ENCODE assay signal across 8 cellular contexts in genomic region chr1:27574871-27575831, GRCh38. TPM values are rescaled to one million over a fixed set of nuclear protein-coding genes. Genes with fewer than 3 reads are reported as not detected.
A peak's percentile ranks its signal among the peaks of the same experiment; 100 is the strongest.
DNase-seq lines count a peak whose midpoint lies in the region; ATAC-seq and TF ChIP-seq lines count a peak whose summit lies in the region.

No MANE protein-coding gene starts in this region.

- H3K27me3 Mint-ChIP-seq in osteocyte (ENCODE audit: unreplicated experiment) = no peaks in the 10 kb centered on the region
- H3K27me3 Mint-ChIP-seq in activated CD4-positive, alpha-beta memory T cell treated with anti-CD3 and anti-CD28 coated beads, Interleukin-2, amount 10 ng/mL, durations not matched to agents 7 days and 5 days = peaks cover 21% of the 10 kb centered on the region

- CTCF ChIA-PET in activated CD4-positive, alpha-beta memory T cell treated with anti-CD3 and anti-CD28 coated beads, Interleukin-2, amount 10 ng/mL, durations not matched to agents 7 days and 5 days (lab: Charles Lee) = interaction anchor here (3.7 kb wide), 1 partner anchor 18 kb away, joined by 12 read pairs; no protein-coding TSS in a partner anchor

- H3K4me3 Mint-ChIP-seq in osteocyte (ENCODE audit: unreplicated experiment) = peak overlapping the region; percentile 60
- H3K4me3 Mint-ChIP-seq in activated CD4-positive, alpha-beta memory T cell treated with anti-CD3 and anti-CD28 coated beads, Interleukin-2, amount 10 ng/mL, durations not matched to agents 7 days and 5 days = no peak overlapping the region

- POLR2A ChIA-PET in activated CD4-positive, alpha-beta memory T cell treated with anti-CD3 and anti-CD28 coated beads, Interleukin-2, amount 10 ng/mL, durations not matched to agents 7 days and 5 days (lab: Charles Lee) = interaction anchor here (1.6 kb wide), 1 partner anchor 85 kb away, joined by 3 read pairs; the partner anchor contains the start of gene WASF2

- peaks cover 83% of the 10 kb centered on the region for H3K4me1 Mint-ChIP-seq in osteocyte (ENCODE audit: unreplicated experiment)
- H3K4me1 Mint-ChIP-seq in activated CD4-positive, alpha-beta memory T cell treated with anti-CD3 and anti-CD28 coated beads, Interleukin-2, amount 10 ng/mL, durations not matched to agents 7 days and 5 days = peaks cover 10% of the 10 kb centered on the region

- peak; percentile 54 to 65 for DNase-seq in NCI-H2081 (lab: John Stamatoyannopoulos, UW)
- DNase-seq in NCI-H2081 treated with DMSO at 0.1 percent for 48 hours (lab: John Stamatoyannopoulos, UW) = no peak
- peak; percentile 38 for DNase-seq in T1000 (lab: John Stamatoyannopoulos, UW)
- peak; percentile 86 for DNase-seq in glomerular visceral epithelial cell (ENCODE audit: extremely low spot score)
- DNase-seq in osteocyte (ENCODE audit: extremely low spot score, unreplicated experiment) = peak; percentile 92
- DNase-seq in activated CD4-positive, alpha-beta memory T cell treated with anti-CD3 and anti-CD28 coated beads, Interleukin-2, amount 10 ng/mL, durations not matched to agents 7 days and 5 days = no peak

- H3K27ac Mint-ChIP-seq in osteocyte (ENCODE audit: unreplicated experiment) = peak overlapping the region; percentile 92
- H3K27ac Mint-ChIP-seq in activated CD4-positive, alpha-beta memory T cell treated with anti-CD3 and anti-CD28 coated beads, Interleukin-2, amount 10 ng/mL, durations not matched to agents 7 days and 5 days = no peak overlapping the region

- ATAC-seq in GM18861 (IDR thresholded peaks at IDR 0.05; ENCODE audit: unreplicated experiment) (no peak), GM19351 (IDR thresholded peaks at IDR 0.05; ENCODE audit: unreplicated experiment) (no peak)

- H3K9me3 Mint-ChIP-seq in osteocyte (ENCODE audit: unreplicated experiment) = no peaks in the 10 kb centered on the region
- H3K9me3 Mint-ChIP-seq in activated CD4-positive, alpha-beta memory T cell treated with anti-CD3 and anti-CD28 coated beads, Interleukin-2, amount 10 ng/mL, durations not matched to agents 7 days and 5 days = no peaks in the 10 kb centered on the region

- no peaks in the 10 kb centered on the region for H3K36me3 Mint-ChIP-seq in osteocyte (ENCODE audit: unreplicated experiment)
- H3K36me3 Mint-ChIP-seq in activated CD4-positive, alpha-beta memory T cell treated with anti-CD3 and anti-CD28 coated beads, Interleukin-2, amount 10 ng/mL, durations not matched to agents 7 days and 5 days (ENCODE audit: low read depth) = peaks cover 3% of the 10 kb centered on the region

- peak; percentile 54 for TF ChIP-seq CTCF in osteocyte (IDR thresholded peaks at IDR 0.05)

RNA-seq across cellular contexts. Expression of gene AHDC1, which starts 28.8 kb away (rescaled TPM):
- total RNA-seq in osteocyte = 118 and 124 TPM in 2 replicates
- total RNA-seq in activated CD4-positive, alpha-beta memory T cell treated with anti-CD3 and anti-CD28 coated beads, Interleukin-2, amount 10 ng/mL, durations not matched to agents 7 days and 5 days = 10 to 100 TPM; 16.9 to 18.9 TPM

RNA-seq across cellular contexts. Expression of gene FGR, which starts 59.8 kb away (rescaled TPM):
- not detected in 2 replicates for total RNA-seq in osteocyte
- total RNA-seq in activated CD4-positive, alpha-beta memory T cell treated with anti-CD3 and anti-CD28 coated beads, Interleukin-2, amount 10 ng/mL, durations not matched to agents 7 days and 5 days = not detected

Comparison
In these comparisons a context has a peak if more than half of its experiments do, and no peak if none do; other contexts are left out.
1. DNase-seq: peak in NCI-H2081 (2 of 2), T1000 (single experiment), glomerular visceral epithelial cell (single experiment) and osteocyte (single experiment); none in NCI-H2081 treated with DMSO at 0.1 percent for 48 hours (single experiment) and activated CD4-positive, alpha-beta memory T cell treated with anti-CD3 and anti-CD28 coated beads, Interleukin-2, amount 10 ng/mL, durations not matched to agents 7 days and 5 days (single experiment).